22 cellular contexts compared by ENCODE assay signal in genomic region chr1:36989260-36989659, GRCh38. TPM values are rescaled to one million over a fixed set of nuclear protein-coding genes. Genes with fewer than 3 reads are reported as not detected.
DNase-seq lines count a peak whose midpoint lies in the region; ATAC-seq, FAIRE-seq and TF ChIP-seq lines count a peak whose summit lies in the region.
"Had no signal": no experiment of that assay in that cellular context is flagged by ENCODE, and none has a peak within 500 bp of the region (broad histone marks: within the 10 kb centered on the region; RNA-seq: fewer than 3 reads in every experiment).

No MANE protein-coding gene starts in this region.

- no peaks in the 10 kb centered on the region for H3K36me3 Mint-ChIP-seq in type B pancreatic cell
- H3K36me3 Mint-ChIP-seq: immature natural killer cell had no signal

- peaks cover 9% of the 10 kb centered on the region for H3K4me1 Mint-ChIP-seq in type B pancreatic cell (ENCODE audit: unreplicated experiment)
- H3K4me1 Mint-ChIP-seq: activated naive CD8-positive, alpha-beta T cell treated with anti-CD3 and anti-CD28 coated beads, Interleukin-2, amount 50 U/mL, for 24 hours; B cell; immature natural killer cell; stimulated activated naive CD8-positive, alpha-beta T cell treated with anti-CD3 and anti-CD28 coated beads, Interleukin-15, amount 100 ng/mL, for 72 hours had no signal

- H3K4me1 ChIP-seq in right atrium auricular region: no peaks in the 10 kb centered on the region
- peaks cover 8 to 41% (median 38%) of the 10 kb centered on the region in 4 donors for H3K4me1 ChIP-seq in esophagus muscularis mucosa
- no peaks in the 10 kb centered on the region for H3K4me1 ChIP-seq in small intestine (ENCODE audit: control insufficient read depth in 2 of 2, insufficient read depth in 1 of 2, low read depth in 1 of 2, low read length in 1 of 2)

- no peak for TF ChIP-seq POLR2A in esophagus muscularis mucosa (IDR thresholded peaks at IDR 0.05; ENCODE audit: low read depth)

- 82% methylated on average over 8 of the region's 8 CpGs for WGBS in esophagus muscularis mucosa
- WGBS in small intestine, 3 donors: 16 to 56% (median 53%) methylated on average over 8 of the region's 8 CpGs

- TF ChIP-seq CTCF in right atrium auricular region (IDR thresholded peaks at IDR 0.05) (no peak), esophagus muscularis mucosa (IDR thresholded peaks at IDR 0.05) (no peak), type B pancreatic cell (conservative IDR thresholded peaks at IDR 0.05) (no peak)

- H3K27ac Mint-ChIP-seq in type B pancreatic cell: peak overlapping the region; percentile 32
- H3K27ac Mint-ChIP-seq: activated naive CD8-positive, alpha-beta T cell treated with anti-CD3 and anti-CD28 coated beads, Interleukin-2, amount 50 U/mL, for 24 hours; B cell; immature natural killer cell; stimulated activated naive CD8-positive, alpha-beta T cell treated with anti-CD3 and anti-CD28 coated beads, Interleukin-15, amount 100 ng/mL, for 72 hours had no signal

- ATAC-seq in Right ventricle myocardium inferior (peak; percentile 62), HG02885 (IDR thresholded peaks at IDR 0.05; ENCODE audit: poor library complexity, unreplicated experiment) (no peak)
- ATAC-seq: activated naive CD8-positive, alpha-beta T cell treated with anti-CD3 and anti-CD28 coated beads, Interleukin-2, amount 50 U/mL, for 24 hours; stimulated activated naive CD8-positive, alpha-beta T cell treated with anti-CD3 and anti-CD28 coated beads, Interleukin-15, amount 100 ng/mL, for 72 hours had no signal

- DNase-seq in Right ventricle myocardium inferior (ENCODE audit: missing footprints) (no peak), right atrium auricular region (ENCODE audit: low spot score) (no peak), esophagus muscularis mucosa (ENCODE audit: extremely low spot score) (no peak), midbrain (lab: John Stamatoyannopoulos, UW) (peak; percentile 30), type B pancreatic cell (ENCODE audit: extremely low spot score, unreplicated experiment) (no peak), small intestine (no peak), D341Med (ENCODE audit: low spot score) (no peak)
- DNase-seq: activated CD4-positive, alpha-beta T cell treated with anti-CD3 and anti-CD28 coated beads, Interleukin-2, amount 50 U/mL, for 4 hours; activated naive CD8-positive, alpha-beta T cell treated with anti-CD3 and anti-CD28 coated beads, Interleukin-2, amount 50 U/mL, for 24 hours; brain microvascular endothelial cell; dermis blood vessel endothelial cell; immature natural killer cell; NCI-H2081 treated with DMSO at 0.1 percent for 48 hours; RPMI8226; stimulated activated naive CD8-positive, alpha-beta T cell treated with anti-CD3 and anti-CD28 coated beads, Interleukin-15, amount 100 ng/mL, for 72 hours had no signal

- H3K27ac ChIP-seq in right atrium auricular region (no peak overlapping the region), esophagus muscularis mucosa (replicated peaks in 1 of 4) (peak overlapping the region in 3 of 4 donors; percentile 32 to 54 (median 49)), small intestine (ENCODE audit: low read depth in 1 of 2, low read length in 1 of 2) (no peak overlapping the region)
- H3K27ac ChIP-seq: brain microvascular endothelial cell, HL-60 had no signal

- H3K4me3 Mint-ChIP-seq in type B pancreatic cell: no peak overlapping the region
- H3K4me3 Mint-ChIP-seq: activated naive CD8-positive, alpha-beta T cell treated with anti-CD3 and anti-CD28 coated beads, Interleukin-2, amount 50 U/mL, for 24 hours; B cell; immature natural killer cell; stimulated activated naive CD8-positive, alpha-beta T cell treated with anti-CD3 and anti-CD28 coated beads, Interleukin-15, amount 100 ng/mL, for 72 hours had no signal

- TF ChIP-seq EP300 in esophagus muscularis mucosa (IDR thresholded peaks at IDR 0.05): no peak

- H3K27me3 ChIP-seq in right atrium auricular region (no peaks in the 10 kb centered on the region), esophagus muscularis mucosa (peaks cover 0 to 44% (median 0%) of the 10 kb centered on the region in 4 donors), small intestine (ENCODE audit: control insufficient read depth in 2 of 2, insufficient read depth in 2 of 2, low read length in 2 of 2) (peaks cover 0 to 3% of the 10 kb centered on the region in 2 donors)
- H3K27me3 ChIP-seq: brain microvascular endothelial cell had no signal

- no peaks in the 10 kb centered on the region for H3K9me3 Mint-ChIP-seq in type B pancreatic cell
- H3K9me3 Mint-ChIP-seq: activated naive CD8-positive, alpha-beta T cell treated with anti-CD3 and anti-CD28 coated beads, Interleukin-2, amount 50 U/mL, for 24 hours; immature natural killer cell; stimulated activated naive CD8-positive, alpha-beta T cell treated with anti-CD3 and anti-CD28 coated beads, Interleukin-15, amount 100 ng/mL, for 72 hours had no signal

- no peak overlapping the region for H3K4me3 ChIP-seq in right atrium auricular region
- H3K4me3 ChIP-seq in esophagus muscularis mucosa: no peak overlapping the region
- no peak overlapping the region for H3K4me3 ChIP-seq in small intestine (ENCODE audit: low read depth in 1 of 2, low read length in 2 of 2)

- intact Hi-C loops in Right ventricle myocardium inferior (cut with DNase I) (no loop called here), esophagus muscularis mucosa (cut with DNase I) (no loop called here)

- H3K27me3 Mint-ChIP-seq in type B pancreatic cell: peaks cover 32% of the 10 kb centered on the region

- no peaks in the 10 kb centered on the region for H3K36me3 ChIP-seq in right atrium auricular region
- no peaks in the 10 kb centered on the region for H3K36me3 ChIP-seq in esophagus muscularis mucosa
- no peaks in the 10 kb centered on the region for H3K36me3 ChIP-seq in small intestine (ENCODE audit: control insufficient read depth in 2 of 2, insufficient read depth in 2 of 2, low read length in 2 of 2)
- H3K36me3 ChIP-seq: brain microvascular endothelial cell had no signal

- no peak for FAIRE-seq in small intestine (lab: Jason Lieb, UNC)
- FAIRE-seq: endothelial cell of umbilical vein, GM12892 had no signal

- H3K9me3 ChIP-seq in right atrium auricular region (no peaks in the 10 kb centered on the region), esophagus muscularis mucosa (no peaks in the 10 kb centered on the region), small intestine (ENCODE audit: control insufficient read depth, low read depth) (no peaks in the 10 kb centered on the region)

RNA-seq across cellular contexts. Expression of gene GRIK3, which starts 45.1 kb away (rescaled TPM):
- 0.65 TPM for total RNA-seq in Right ventricle myocardium inferior
- under 1 TPM; 0.30 to 0.55 TPM for total RNA-seq in right atrium auricular region
- 1 to 10 TPM; 5.3 to 7.9 (median 6.6) TPM for total RNA-seq in esophagus muscularis mucosa
- 1.4 and 2.3 TPM in 2 replicates for total RNA-seq in type B pancreatic cell (ENCODE audit: low replicate concordance)
- 1 to 10 TPM in 1 of 3 donors, not detected in 2; 1.9 TPM for polyA plus RNA-seq in small intestine
- total RNA-seq: A172, dermis blood vessel endothelial cell, endothelial cell of umbilical vein, lung microvascular endothelial cell had no signal
- polyA plus RNA-seq: endothelial cell of umbilical vein, immature natural killer cell had no signal

Comparison
In these comparisons a context has a peak if more than half of its experiments do, and no peak if none do; other contexts are left out.
1. H3K27ac ChIP-seq: peak in esophagus muscularis mucosa (3 of 4); none in right atrium auricular region (0 of 2) and small intestine (0 of 2).